14 cellular contexts compared by ENCODE assay signal in the genomic region with DNA sequence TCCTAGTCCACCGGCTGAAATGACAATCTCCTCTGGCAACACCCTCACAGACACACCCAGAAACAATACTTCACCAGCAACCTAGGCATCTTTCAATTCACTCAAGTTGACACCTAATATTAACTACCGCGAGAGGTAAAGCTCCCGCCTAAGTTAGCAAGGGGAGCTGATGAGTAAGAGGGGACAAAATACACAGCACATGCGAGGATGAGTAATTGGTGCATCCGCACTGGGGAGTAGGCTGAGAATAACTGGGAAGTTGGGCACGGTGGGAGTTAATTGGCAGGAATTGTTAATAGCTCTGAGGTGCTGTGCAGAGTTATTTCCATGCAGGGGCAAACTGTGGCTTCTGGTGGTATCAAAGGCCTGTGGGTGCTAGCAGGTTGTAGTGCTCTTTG. TPM values are rescaled to one million over a fixed set of nuclear protein-coding genes. Genes with fewer than 3 reads are reported as not detected.
DNase-seq lines count a peak whose midpoint lies in the region; ATAC-seq and TF ChIP-seq lines count a peak whose summit lies in the region.
"Had no signal": no experiment of that assay in that cellular context is flagged by ENCODE, and none has a peak within 500 bp of the region (broad histone marks: within the 10 kb centered on the region; RNA-seq: fewer than 3 reads in every experiment).

No MANE protein-coding gene starts in this region.

- H3K27me3 ChIP-seq in brain microvascular endothelial cell (replicated peaks): no peaks in the 10 kb centered on the region
- H3K27me3 ChIP-seq in H7 (ENCODE audit: control insufficient read depth, insufficient read depth, low read length): no peaks in the 10 kb centered on the region
- H3K27me3 ChIP-seq: dorsolateral prefrontal cortex, upper lobe of left lung had no signal

- H3K4me3 ChIP-seq in brain microvascular endothelial cell (ENCODE audit: low read depth, low read length) (no peak overlapping the region), H7 (ENCODE audit: insufficient read depth, low read depth, low read length) (no peak overlapping the region)
- H3K4me3 ChIP-seq: dorsolateral prefrontal cortex, upper lobe of left lung had no signal

- no peaks in the 10 kb centered on the region; the same call in 1 of the 2 replicates for H3K27me3 Mint-ChIP-seq in HFFc6 (ENCODE audit: insufficient read depth)

- H3K9me3 Mint-ChIP-seq in HFFc6: no peaks in the 10 kb centered on the region
- H3K9me3 Mint-ChIP-seq: activated CD8-positive, alpha-beta T cell treated with anti-CD3 and anti-CD28 coated beads for 36 hours; activated naive CD4-positive, alpha-beta T cell treated with anti-CD3 and anti-CD28 coated beads, Interleukin-2, amount 50 U/mL, for 24 hours had no signal

- in situ Hi-C loops in brain microvascular endothelial cell (cut with HindIII; ENCODE audit: low pct_ligation_motif_present, low sequenced_read_pairs): no loop called here

- H3K4me1 Mint-ChIP-seq in HFFc6 (ENCODE audit: low read depth): peaks cover 36% of the 10 kb centered on the region

- DNase-seq in A172 (ENCODE audit: low spot score): peak; percentile 88
- no peak for DNase-seq in HFFc6
- peak; percentile 54 for DNase-seq in brain microvascular endothelial cell
- DNase-seq in lung microvascular endothelial cell (ENCODE audit: low read depth in 2 of 2): peak; percentile 67 to 85
- no peak for DNase-seq in NCI-H446 treated with DMSO at 0.1 percent for 48 hours (lab: John Stamatoyannopoulos, UW)
- no peak for DNase-seq in H7
- DNase-seq: activated CD8-positive, alpha-beta T cell treated with anti-CD3 and anti-CD28 coated beads for 36 hours; dorsolateral prefrontal cortex; midbrain; NCI-H1436 treated with DMSO at 0.1 percent for 48 hours had no signal

- peak overlapping the region; percentile 75 for H3K27ac ChIP-seq in brain microvascular endothelial cell
- H3K27ac ChIP-seq: dorsolateral prefrontal cortex had no signal

- ATAC-seq in GM21786 (IDR thresholded peaks at IDR 0.05; ENCODE audit: unreplicated experiment): no peak
- ATAC-seq in HG03457 (IDR thresholded peaks at IDR 0.05; ENCODE audit: unreplicated experiment): no peak
- ATAC-seq: activated CD8-positive, alpha-beta T cell treated with anti-CD3 and anti-CD28 coated beads for 36 hours had no signal

- H3K36me3 ChIP-seq in brain microvascular endothelial cell (replicated peaks): no peaks in the 10 kb centered on the region
- no peaks in the 10 kb centered on the region for H3K36me3 ChIP-seq in H7 (replicated peaks; ENCODE audit: control insufficient read depth, insufficient read depth, low read length)
- H3K36me3 ChIP-seq: upper lobe of left lung had no signal

- TF ChIP-seq CTCF in HFFc6 (IDR thresholded peaks at IDR 0.05) (no peak), brain microvascular endothelial cell (IDR thresholded peaks at IDR 0.05; ENCODE audit: low read depth, low read length, missing control alignments) (no peak)

- H3K36me3 Mint-ChIP-seq in HFFc6 (ENCODE audit: low read depth): no peaks in the 10 kb centered on the region
- H3K36me3 Mint-ChIP-seq: activated naive CD4-positive, alpha-beta T cell treated with anti-CD3 and anti-CD28 coated beads, Interleukin-2, amount 50 U/mL, for 24 hours had no signal

- H3K4me3 Mint-ChIP-seq in HFFc6: peak overlapping the region; percentile 9; the same call in 1 of the 2 replicates
- H3K4me3 Mint-ChIP-seq: activated CD8-positive, alpha-beta T cell treated with anti-CD3 and anti-CD28 coated beads for 36 hours; activated naive CD4-positive, alpha-beta T cell treated with anti-CD3 and anti-CD28 coated beads, Interleukin-2, amount 50 U/mL, for 24 hours had no signal

- peak overlapping the region; percentile 50 for H3K27ac Mint-ChIP-seq in HFFc6
- H3K27ac Mint-ChIP-seq: activated CD8-positive, alpha-beta T cell treated with anti-CD3 and anti-CD28 coated beads for 36 hours had no signal

RNA-seq across cellular contexts. Expression of gene PLD1, which starts 14.5 kb away (rescaled TPM):
- total RNA-seq in A172 (2014; rRNA removed; shearing (Covaris generic)): 11.0 and 15.9 TPM in 2 replicates
- 1 to 10 TPM; 4.1 to 6.0 (median 5.3) TPM for total RNA-seq in HFFc6 (2021; fragmentation: NEBNext Ultra II Directional; extraction: Animal tissue kit (Norgen Biotek cat#: 25700))
- 52.2 and 62.1 TPM in 2 replicates for total RNA-seq in lung microvascular endothelial cell
- 2.3 and 2.7 TPM in 2 replicates for total RNA-seq in H7 (2014; rRNA removed; shearing (Covaris generic))

RNA-seq across cellular contexts. Expression of gene TMEM212, which starts 18.3 kb away (rescaled TPM):
- total RNA-seq in A172 (2014; rRNA removed; shearing (Covaris generic)): not detected in 2 replicates
- total RNA-seq in HFFc6 (2021; fragmentation: NEBNext Ultra II Directional; extraction: Animal tissue kit (Norgen Biotek cat#: 25700)): not detected
- not detected in 2 replicates for total RNA-seq in lung microvascular endothelial cell
- total RNA-seq in H7 (2014; rRNA removed; shearing (Covaris generic)): not detected in 2 replicates
- total RNA-seq: activated CD8-positive, alpha-beta T cell treated with anti-CD3 and anti-CD28 coated beads for 36 hours had no signal

Comparison
In these comparisons a context has a peak if more than half of its experiments do, and no peak if none do; other contexts are left out.
1. DNase-seq: peak in A172 (single experiment), brain microvascular endothelial cell (single experiment) and lung microvascular endothelial cell (2 of 2); none in HFFc6 (single experiment), NCI-H446 treated with DMSO at 0.1 percent for 48 hours (single experiment) and H7 (single experiment).